6 cellular contexts compared by ENCODE assay signal in the genomic region with DNA sequence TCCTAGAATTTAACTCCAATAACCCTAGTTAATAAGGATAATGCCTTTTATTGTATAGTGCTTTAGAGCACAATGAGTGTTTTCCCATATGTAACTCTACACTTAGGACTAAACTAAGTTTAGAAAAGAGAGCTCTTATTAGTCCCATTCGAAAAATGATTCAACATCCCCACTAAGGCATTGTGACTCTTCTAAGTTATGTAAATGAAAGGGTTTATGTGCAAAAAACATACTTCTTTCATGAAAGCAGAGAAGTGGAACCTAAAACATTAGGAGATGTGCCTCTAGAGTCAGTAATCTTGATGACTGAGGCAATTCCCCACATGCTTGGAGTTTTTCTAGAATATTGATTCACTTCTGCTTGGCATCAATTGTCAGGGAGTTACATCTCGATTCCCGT.
"Had no signal": no experiment of that assay in that cellular context is flagged by ENCODE, and none has a peak within 500 bp of the region (broad histone marks: within the 10 kb centered on the region; RNA-seq: fewer than 3 reads in every experiment).

No MANE protein-coding gene starts in this region.

- H3K27ac Mint-ChIP-seq: IgD-negative memory B cell had no signal

- H3K36me3 Mint-ChIP-seq: IgD-negative memory B cell had no signal

- H3K4me3 Mint-ChIP-seq: IgD-negative memory B cell had no signal

- H3K4me1 Mint-ChIP-seq: IgD-negative memory B cell had no signal

- H3K27me3 Mint-ChIP-seq: IgD-negative memory B cell had no signal

- DNase-seq: IMR-90, KBM-7 had no signal

- FAIRE-seq: HepG2, HTR-8/SVneo, K562 had no signal
